ENCODE assay signal across 12 cellular contexts in the genomic region with DNA sequence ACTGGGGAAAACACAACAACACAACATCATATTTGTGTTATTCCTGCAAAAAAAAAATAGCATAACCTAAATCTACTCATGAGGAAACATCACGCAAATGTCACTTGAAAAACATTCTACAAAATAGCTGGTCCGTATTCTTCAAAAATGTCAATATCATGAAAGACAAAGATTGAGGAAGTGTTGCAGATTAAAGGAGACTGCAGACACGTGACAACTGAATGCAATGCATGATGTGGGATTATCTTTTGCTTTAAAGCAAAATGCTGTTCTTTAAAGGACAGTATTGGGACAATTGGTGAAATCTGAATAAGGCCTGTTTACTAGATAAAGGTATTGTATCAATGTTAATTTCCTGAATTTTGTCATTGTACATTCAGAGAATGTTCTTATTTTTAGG.
"Had no signal": no experiment of that assay in that cellular context is flagged by ENCODE, and none has a peak within 500 bp of the region (broad histone marks: within the 10 kb centered on the region; RNA-seq: fewer than 3 reads in every experiment).

No MANE protein-coding gene starts in this region.

- H3K4me3 Mint-ChIP-seq: activated naive CD8-positive, alpha-beta T cell treated with anti-CD3 and anti-CD28 coated beads for 36 hours; neural progenitor cell; T-helper 1 cell treated with Interleukin-12 subunit alpha and Interleukin-12 subunit beta and Interleukin-4 antibody, amounts not matched to agents 30 μg/mL and 1 μg/mL, for 36 hours had no signal

- ATAC-seq: pancreas had no signal

- H3K36me3 Mint-ChIP-seq: neural progenitor cell had no signal

- DNase-seq: activated CD4-positive, alpha-beta T cell treated with anti-CD3 and anti-CD28 coated beads, Interleukin-2, amount 50 U/mL, for 4 hours; activated CD8-positive, alpha-beta memory T cell treated with anti-CD3 and anti-CD28 coated beads, Interleukin-2, amount 50 U/mL, for 4 hours; activated naive CD8-positive, alpha-beta T cell treated with anti-CD3 and anti-CD28 coated beads for 36 hours; aorta; hypothalamus; kidney glomerular epithelial cell; pancreas; stimulated activated CD4-positive, alpha-beta T cell treated with anti-CD3 and anti-CD28 coated beads, Interleukin-4, amount 100 ng/mL, for 24 hours; stomach had no signal

- H3K27ac Mint-ChIP-seq: activated naive CD8-positive, alpha-beta T cell treated with anti-CD3 and anti-CD28 coated beads for 36 hours; neural progenitor cell; T-helper 1 cell treated with Interleukin-12 subunit alpha and Interleukin-12 subunit beta and Interleukin-4 antibody, amounts not matched to agents 30 μg/mL and 1 μg/mL, for 36 hours had no signal

- FAIRE-seq: bronchial epithelial cell, pancreas had no signal
